Comparison of ENCODE assay signal across 1 cellular context in genomic region chr17:42680331-42680808, GRCh38.
TF ChIP-seq lines count a peak whose summit lies in the region.

No MANE protein-coding gene starts in this region.

TF ChIP-seq in GM23338, 12 proteins besides CTCF, POLR2A, EP300 and RAD21 (continued from another document):
- TF ChIP-seq ZNF462 (CRISPR knock-in tag; IDR thresholded peaks at IDR 0.05) (no peak), ZNF331 (CRISPR knock-in tag; IDR thresholded peaks at IDR 0.05; ENCODE audit: low read depth) (no peak)
